28 cellular contexts compared by ENCODE assay signal in the genomic region with DNA sequence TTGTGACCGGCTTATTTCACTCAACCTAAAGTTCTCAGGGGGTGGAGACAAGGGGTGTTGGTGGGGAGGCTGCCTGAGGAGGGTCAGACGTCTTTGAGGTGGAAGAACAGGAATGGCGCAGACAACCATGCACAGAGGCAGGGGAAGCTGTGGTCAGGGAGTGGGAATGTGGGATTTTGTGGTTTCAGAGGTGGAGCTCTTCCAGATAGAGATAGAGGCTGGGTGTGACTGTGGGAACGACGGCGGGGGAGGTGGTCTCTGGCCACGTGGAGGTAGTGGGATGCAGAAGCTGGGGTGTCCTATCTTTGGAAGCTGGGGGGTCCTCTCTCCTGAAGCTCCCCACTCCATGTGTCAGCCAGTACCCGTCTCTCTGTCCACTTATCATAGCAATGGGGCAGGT. TPM values are rescaled to one million over a fixed set of nuclear protein-coding genes. Genes with fewer than 3 reads are reported as not detected.
"Had no signal": no experiment of that assay in that cellular context is flagged by ENCODE, and none has a peak within 500 bp of the region (broad histone marks: within the 10 kb centered on the region; RNA-seq: fewer than 3 reads in every experiment).

No MANE protein-coding gene starts in this region.

- H3K27ac Mint-ChIP-seq: activated B cell treated with CpG ODN at 0.5 μM for 24 hours; activated CD4-positive, alpha-beta T cell treated with anti-CD3 and anti-CD28 coated beads, Interleukin-2, amount 10 ng/mL, durations not matched to agents 24 days and 14 days; activated CD8-positive, alpha-beta memory T cell treated with anti-CD3 and anti-CD28 coated beads, Interleukin-2, amount 10 ng/mL, durations not matched to agents 7 days and 5 days; activated naive CD4-positive, alpha-beta T cell treated with anti-CD3 and anti-CD28 coated beads, Interleukin-2, amount 50 U/mL, for 72 hours; activated naive CD8-positive, alpha-beta T cell treated with anti-CD3 and anti-CD28 coated beads, Interleukin-2, amount 50 U/mL, for 24 hours; T-helper 17 cell had no signal

- H3K9me3 Mint-ChIP-seq: activated B cell treated with CpG ODN at 0.5 μM for 24 hours; activated CD4-positive, alpha-beta T cell treated with anti-CD3 and anti-CD28 coated beads, Interleukin-2, amount 10 ng/mL, durations not matched to agents 24 days and 14 days; activated naive CD4-positive, alpha-beta T cell treated with anti-CD3 and anti-CD28 coated beads, Interleukin-2, amount 50 U/mL, for 72 hours; activated naive CD8-positive, alpha-beta T cell treated with anti-CD3 and anti-CD28 coated beads, Interleukin-2, amount 50 U/mL, for 24 hours; activated T-cell treated with anti-CD3 and anti-CD28 coated beads, Interleukin-2, amount 50 U/mL, for 4 hours had no signal

- H3K36me3 Mint-ChIP-seq: activated CD8-positive, alpha-beta memory T cell treated with anti-CD3 and anti-CD28 coated beads, Interleukin-2, amount 10 ng/mL, durations not matched to agents 7 days and 5 days; activated naive CD4-positive, alpha-beta T cell treated with anti-CD3 and anti-CD28 coated beads, Interleukin-2, amount 50 U/mL, for 72 hours had no signal

- H3K27me3 ChIP-seq: brain microvascular endothelial cell, cardiac muscle cell, MG63 had no signal

- H3K36me3 ChIP-seq: brain microvascular endothelial cell, cardiac muscle cell had no signal

- H3K27me3 Mint-ChIP-seq: activated B cell treated with CpG ODN at 0.5 μM for 24 hours; activated CD4-positive, alpha-beta T cell treated with anti-CD3 and anti-CD28 coated beads, Interleukin-2, amount 10 ng/mL, durations not matched to agents 24 days and 14 days; activated CD8-positive, alpha-beta memory T cell treated with anti-CD3 and anti-CD28 coated beads, Interleukin-2, amount 10 ng/mL, durations not matched to agents 7 days and 5 days; activated naive CD8-positive, alpha-beta T cell treated with anti-CD3 and anti-CD28 coated beads, Interleukin-2, amount 50 U/mL, for 24 hours; T-helper 17 cell had no signal

- H3K4me1 Mint-ChIP-seq: activated B cell treated with CpG ODN at 0.5 μM for 24 hours; activated CD4-positive, alpha-beta T cell treated with anti-CD3 and anti-CD28 coated beads, Interleukin-2, amount 10 ng/mL, durations not matched to agents 24 days and 14 days; activated CD8-positive, alpha-beta memory T cell treated with anti-CD3 and anti-CD28 coated beads, Interleukin-2, amount 10 ng/mL, durations not matched to agents 7 days and 5 days; activated naive CD8-positive, alpha-beta T cell treated with anti-CD3 and anti-CD28 coated beads, Interleukin-2, amount 50 U/mL, for 24 hours had no signal

- ATAC-seq: activated CD8-positive, alpha-beta memory T cell treated with anti-CD3 and anti-CD28 coated beads, Interleukin-2, amount 10 ng/mL, durations not matched to agents 7 days and 5 days; activated naive CD4-positive, alpha-beta T cell treated with anti-CD3 and anti-CD28 coated beads, Interleukin-2, amount 50 U/mL, for 72 hours; activated naive CD8-positive, alpha-beta T cell treated with anti-CD3 and anti-CD28 coated beads, Interleukin-2, amount 50 U/mL, for 24 hours; activated T-cell treated with anti-CD3 and anti-CD28 coated beads, Interleukin-2, amount 50 U/mL, for 4 hours; T-helper 17 cell had no signal

- H3K4me3 Mint-ChIP-seq: activated B cell treated with CpG ODN at 0.5 μM for 24 hours; activated CD4-positive, alpha-beta T cell treated with anti-CD3 and anti-CD28 coated beads, Interleukin-2, amount 10 ng/mL, durations not matched to agents 24 days and 14 days; activated CD8-positive, alpha-beta memory T cell treated with anti-CD3 and anti-CD28 coated beads, Interleukin-2, amount 10 ng/mL, durations not matched to agents 7 days and 5 days; activated naive CD8-positive, alpha-beta T cell treated with anti-CD3 and anti-CD28 coated beads, Interleukin-2, amount 50 U/mL, for 24 hours; activated T-cell treated with anti-CD3 and anti-CD28 coated beads, Interleukin-2, amount 50 U/mL, for 4 hours; T-helper 17 cell had no signal

- H3K9me3 ChIP-seq: MG63 had no signal

- DNase-seq: activated B cell treated with CpG ODN at 0.5 μM for 24 hours; activated CD4-positive, alpha-beta T cell treated with anti-CD3 and anti-CD28 coated beads for 1 hour; activated CD4-positive, alpha-beta T cell treated with anti-CD3 and anti-CD28 coated beads, Interleukin-2, amount 10 ng/mL, durations not matched to agents 24 days and 14 days; activated CD4-positive, alpha-beta T cell treated with anti-CD3 and anti-CD28 coated beads, Interleukin-2, amount 50 U/mL, for 48 hours; activated CD8-positive, alpha-beta memory T cell treated with anti-CD3 and anti-CD28 coated beads, Interleukin-2, amount 10 ng/mL, durations not matched to agents 7 days and 5 days; activated effector memory CD4-positive, alpha-beta T cell treated with anti-CD3 and anti-CD28 coated beads, Interleukin-2, amount 50 U/mL, for 16 hours; activated naive CD4-positive, alpha-beta T cell treated with Interleukin-2 at 50 U/mL for 16 hours; activated naive CD8-positive, alpha-beta T cell treated with anti-CD3 and anti-CD28 coated beads, Interleukin-2, amount 50 U/mL, for 24 hours; activated T-cell treated with anti-CD3 and anti-CD28 coated beads, Interleukin-2, amount 50 U/mL, for 4 hours; amygdala; brain microvascular endothelial cell; MG63; MV-4-11; NCI-H1092 treated with DMSO at 0.1 percent for 48 hours; NCI-H1417 treated with DMSO at 0.1 percent for 48 hours; NCI-H1694; NCI-H2171 treated with DMSO at 0.1 percent for 48 hours; NCI-H345; NCI-H510A; NCI-H526 treated with DMSO at 0.1 percent for 48 hours; NCI-H82; SHP77 treated with DMSO at 0.1 percent for 48 hours; T-helper 17 cell; T-helper 9 cell had no signal

- H3K27ac ChIP-seq: brain microvascular endothelial cell, cardiac muscle cell had no signal

- H3K4me3 ChIP-seq: cardiac muscle cell, MG63 had no signal

RNA-seq across cellular contexts. Expression of a gene that starts 7.8 kb away (rescaled TPM):
- total RNA-seq: SK-MEL-5 had no signal
- polyA plus RNA-seq: cardiac muscle cell had no signal

RNA-seq across cellular contexts. Expression of a gene that starts 25.6 kb away (rescaled TPM):
- total RNA-seq: activated B cell treated with CpG ODN at 0.5 μM for 24 hours; activated CD4-positive, alpha-beta T cell treated with anti-CD3 and anti-CD28 coated beads, Interleukin-2, amount 10 ng/mL, durations not matched to agents 24 days and 14 days; activated CD8-positive, alpha-beta memory T cell treated with anti-CD3 and anti-CD28 coated beads, Interleukin-2, amount 10 ng/mL, durations not matched to agents 7 days and 5 days; activated naive CD4-positive, alpha-beta T cell treated with anti-CD3 and anti-CD28 coated beads, Interleukin-2, amount 50 U/mL, for 72 hours; activated T-cell treated with anti-CD3 and anti-CD28 coated beads, Interleukin-2, amount 50 U/mL, for 4 hours; SK-MEL-5; T-helper 17 cell had no signal
- polyA plus RNA-seq: cardiac muscle cell had no signal

RNA-seq across cellular contexts. Expression of a gene that starts 34.2 kb away (rescaled TPM):
- total RNA-seq: astrocyte, cardiac muscle cell, SK-MEL-5 had no signal
- polyA plus RNA-seq: cardiac muscle cell had no signal

RNA-seq across cellular contexts. Expression of a gene that starts 51.6 kb away (rescaled TPM):
- total RNA-seq: activated B cell treated with CpG ODN at 0.5 μM for 24 hours; activated CD4-positive, alpha-beta T cell treated with anti-CD3 and anti-CD28 coated beads, Interleukin-2, amount 10 ng/mL, durations not matched to agents 24 days and 14 days; activated CD8-positive, alpha-beta memory T cell treated with anti-CD3 and anti-CD28 coated beads, Interleukin-2, amount 10 ng/mL, durations not matched to agents 7 days and 5 days; astrocyte; cardiac muscle cell; SK-MEL-5 had no signal
- polyA plus RNA-seq: cardiac muscle cell had no signal
